ENCODE assay signal across 9 cellular contexts in genomic region chr12:55681142-55682077, GRCh38. TPM values are rescaled to one million over a fixed set of nuclear protein-coding genes. Genes with fewer than 3 reads are reported as not detected.
DNase-seq lines count a peak whose midpoint lies in the region; ATAC-seq, FAIRE-seq and TF ChIP-seq lines count a peak whose summit lies in the region.
"Had no signal": no experiment of that assay in that cellular context is flagged by ENCODE, and none has a peak within 500 bp of the region (broad histone marks: within the 10 kb centered on the region; RNA-seq: fewer than 3 reads in every experiment).

No MANE protein-coding gene starts in this region.

- 4% methylated on average over 17 of the region's 17 CpGs for WGBS in A549 (ENCODE audit: missing lambda C conversion rate)

- H3K4me3 ChIP-seq in A549 (peak overlapping the region; percentile 52), GM06990 (replicated peaks; ENCODE audit: low read depth, low read length) (no peak overlapping the region), bronchial epithelial cell (ENCODE audit: low read depth, low read length) (no peak overlapping the region), left lung (peak overlapping the region in 1 of 2 donors; percentile 34), tibial artery (peak overlapping the region; percentile 4 to 5)

- H3K9me3 ChIP-seq in A549 (no peaks in the 10 kb centered on the region), left lung (no peaks in the 10 kb centered on the region), tibial artery (no peaks in the 10 kb centered on the region)

- H3K27me3 ChIP-seq in GM06990 (replicated peaks; ENCODE audit: control insufficient read depth, insufficient read depth, low read length) (peaks cover 3% of the 10 kb centered on the region; the same call in 1 of the 2 replicates), bronchial epithelial cell (ENCODE audit: control insufficient read depth, insufficient read depth, low read length) (peaks cover 2% of the 10 kb centered on the region), left lung (peaks cover 0 to 11% of the 10 kb centered on the region in 2 donors), tibial artery (no peaks in the 10 kb centered on the region)

- peak; percentile 86 for TF ChIP-seq POLR2A in A549 (IDR thresholded peaks at IDR 0.05; ENCODE audit: low read length)

- H3K27ac ChIP-seq in A549, result peak overlapping the region; percentile 66 to 87
- H3K27ac ChIP-seq in left lung, result peak overlapping the region in 1 of 2 donors; percentile 50
- peak overlapping the region; percentile 23 to 49 for H3K27ac ChIP-seq in tibial artery

- TF ChIP-seq CTCF in A549 (IDR thresholded peaks at IDR 0.05) (peak; percentile 71), GM06990 (IDR thresholded peaks at IDR 0.05; ENCODE audit: insufficient read depth, low read length, poor library complexity, severe bottlenecking) (peak; percentile 6), bronchial epithelial cell (IDR thresholded peaks at IDR 0.05; ENCODE audit: insufficient read depth, low read length, severe bottlenecking) (peak; percentile 49), left lung (IDR thresholded peaks at IDR 0.05) (no peak), tibial artery (IDR thresholded peaks at IDR 0.05) (peak; percentile 29 to 36)

- FAIRE-seq in A549 (lab: Jason Lieb, UNC) (no peak), bronchial epithelial cell (lab: Jason Lieb, UNC) (no peak)

- POLR2A ChIA-PET in A549 (lab: Yijun Ruan, JAX), result interaction anchor here (1.0 to 1.3 kb wide), 6 partner anchors 25 to 48 kb away, joined by 3 to 11 read pairs (median 4); partner anchors contain the start of genes BLOC1S1 and CD63

- peak overlapping the region; percentile 85 for H3K4me2 ChIP-seq in A549

- intact Hi-C loops in left lung (cut with DNase I), result no loop called here
- intact Hi-C loops in tibial artery (cut with DNase I; ENCODE audit: low total_unique reads), result loop anchor here (5.0 kb wide), 2 partner anchors 41 to 56 kb away; partner anchors contain the start of gene RDH5

- TF ChIP-seq EP300 in A549 (IDR thresholded peaks at IDR 0.05), result no peak

- H3K36me3 ChIP-seq in GM06990 (ENCODE audit: control insufficient read depth, insufficient read depth, low read length) (no peaks in the 10 kb centered on the region), bronchial epithelial cell (ENCODE audit: control insufficient read depth, insufficient read depth, low read length) (no peaks in the 10 kb centered on the region), left lung (no peaks in the 10 kb centered on the region), tibial artery (peaks cover 16 to 20% (median 17%) of the 10 kb centered on the region in 3 donors)

- peak; percentile 90 to 92 for DNase-seq in A549 (ENCODE audit: low read depth in 1 of 2, low spot score in 1 of 2)
- no peak for DNase-seq in GM06990 (ENCODE audit: extremely low read depth, insufficient read length)
- peak; percentile 53 for DNase-seq in NCI-H524 treated with DMSO at 0.1 percent for 48 hours (lab: John Stamatoyannopoulos, UW)
- peak; percentile 57 for DNase-seq in bronchial epithelial cell (ENCODE audit: low read depth)
- peak; percentile 71 to 84 for DNase-seq in left lung
- DNase-seq in tibial artery, result peak; percentile 35 to 76
- no peak for DNase-seq in activated CD4-positive, CD25-positive, alpha-beta regulatory T cell treated with anti-CD3 and anti-CD28 coated beads, Interleukin-2, amount 50 U/mL, for 72 hours

- peak in 1 of 2 experiments; percentile 47; a peak in 3 of 5 replicates for TF ChIP-seq RAD21 in A549 (conservative IDR thresholded peaks at IDR 0.05 in 1 of 2, IDR thresholded peaks at IDR 0.05 in 1 of 2)

- ATAC-seq in A549, result peak; percentile 93 to 96
- ATAC-seq in left lung, result peak; percentile 89
- ATAC-seq in GM21526 (IDR thresholded peaks at IDR 0.05; ENCODE audit: low FRiP score, unreplicated experiment), result no peak

- H3K4me1 ChIP-seq in A549 (peaks cover 14% of the 10 kb centered on the region; the same call in 2 of the 3 replicates), left lung (peaks cover 0 to 31% of the 10 kb centered on the region in 2 donors), tibial artery (peaks cover 0 to 15% (median 11%) of the 10 kb centered on the region in 4 donors)

- CTCF ChIA-PET in A549 (lab: Yijun Ruan, JAX), result interaction anchor here (0.7 to 4.2 kb wide), 23 partner anchors 8 to 486 kb away, joined by 3 to 59 read pairs (median 5); partner anchors contain the start of genes BLOC1S1, OR10P1 and RDH5

TF ChIP-seq in A549, 52 proteins besides CTCF, POLR2A, EP300 and RAD21 (continues in another document):
- TF ChIP-seq BHLHE40 (IDR thresholded peaks at IDR 0.05; ENCODE audit: low read depth, low read length), result no peak
- TF ChIP-seq MAZ (IDR thresholded peaks at IDR 0.05; ENCODE audit: borderline replicate concordance, low read depth, low read length), result no peak
- no peak for TF ChIP-seq FOXS1 (CRISPR knock-in tag; IDR thresholded peaks at IDR 0.05)
- peak; percentile 50; the same call in 2 of the 3 replicates for TF ChIP-seq SMC3 (IDR thresholded peaks at IDR 0.05)
- TF ChIP-seq NPAS2 (CRISPR knock-in tag; IDR thresholded peaks at IDR 0.05; ENCODE audit: borderline replicate concordance), result no peak
- TF ChIP-seq PHF8 (IDR thresholded peaks at IDR 0.05; ENCODE audit: borderline replicate concordance, low read depth), result no peak
- peak; percentile 15 for TF ChIP-seq MAFK (IDR thresholded peaks at IDR 0.05; ENCODE audit: partially characterized antibody)
- TF ChIP-seq HES2 (IDR thresholded peaks at IDR 0.05), result no peak
- TF ChIP-seq PBX3 (IDR thresholded peaks at IDR 0.05), result no peak
- no peak for TF ChIP-seq HOXB13 (CRISPR knock-in tag; IDR thresholded peaks at IDR 0.05; ENCODE audit: low read depth)
- no peak for TF ChIP-seq E2F6 (IDR thresholded peaks at IDR 0.05; ENCODE audit: borderline replicate concordance, low read depth)
- TF ChIP-seq EHMT2 (IDR thresholded peaks at IDR 0.05; ENCODE audit: low read depth), result no peak

RNA-seq across cellular contexts. Expression of gene ITGA7, which starts 26.3 kb away (rescaled TPM):
- 1.1 and 1.4 TPM in 2 replicates for polyA plus RNA-seq in A549 (2011; rRNA removed)
- polyA plus RNA-seq in A549 (2012; cell fraction: cytosol; rRNA removed), result 0.66 and 1.2 TPM in 2 replicates
- polyA plus RNA-seq in A549 (2012; cell fraction: nucleus; rRNA removed), result 7.3 and 8.5 TPM in 2 replicates
- polyA plus RNA-seq in A549 (2017; fragmentation: RNase III; extraction: RNeasy Plus Mini Kit Qiagen cat#74134 plus additional on column Dnase treatment), result 1.7 to 2.0 TPM (median 1.9 TPM) in 3 replicates
- 1.5 and 2.8 TPM in 2 replicates for polyA minus RNA-seq in A549 (2011; rRNA and poly(A)+ RNA removed)
- 0.79 and 1.3 TPM in 2 replicates for total RNA-seq in bronchial epithelial cell
- 10 to 100 TPM; 22.4 to 62.4 TPM for total RNA-seq in left lung

RNA-seq across cellular contexts. Expression of gene BLOC1S1, which starts 34.4 kb away (rescaled TPM):
- polyA plus RNA-seq in A549 (2011; rRNA removed) (112 and 115 TPM in 2 replicates), A549 (2017; fragmentation: RNase III; extraction: RNeasy Plus Mini Kit Qiagen cat#74134 plus additional on column Dnase treatment) (129 to 138 TPM (median 134 TPM) in 3 replicates)
- 261 and 312 TPM in 2 replicates for polyA plus RNA-seq in A549 (2012; cell fraction: cytosol; rRNA removed)
- 103 and 115 TPM in 2 replicates for polyA plus RNA-seq in A549 (2012; cell fraction: nucleus; rRNA removed)
- 45.1 and 64.8 TPM in 2 replicates for polyA minus RNA-seq in A549 (2011; rRNA and poly(A)+ RNA removed)
- total RNA-seq in bronchial epithelial cell (64.5 and 89.1 TPM in 2 replicates), left lung (100 to 1,000 TPM; 114 to 123 TPM)

RNA-seq across cellular contexts. Expression of gene RDH5, which starts 38.8 kb away (rescaled TPM):
- polyA plus RNA-seq in A549 (2011; rRNA removed), result 8.1 and 9.1 TPM in 2 replicates
- polyA plus RNA-seq in A549 (2012; cell fraction: cytosol; rRNA removed), result 7.8 and 8.3 TPM in 2 replicates
- polyA plus RNA-seq in A549 (2012; cell fraction: nucleus; rRNA removed), result 28.7 and 33.2 TPM in 2 replicates
- polyA plus RNA-seq in A549 (2017; fragmentation: RNase III; extraction: RNeasy Plus Mini Kit Qiagen cat#74134 plus additional on column Dnase treatment), result 3.4 to 5.4 TPM (median 4.1 TPM) in 3 replicates
- polyA minus RNA-seq in A549 (2011; rRNA and poly(A)+ RNA removed), result 7.1 and 7.8 TPM in 2 replicates
- total RNA-seq in bronchial epithelial cell, result 1.1 and 2.3 TPM in 2 replicates
- total RNA-seq in left lung, result 1 to 10 TPM; 4.3 to 5.8 TPM

RNA-seq across cellular contexts. Expression of gene OR10P1, which starts 44.7 kb away (rescaled TPM):
- polyA plus RNA-seq in A549 (2011; rRNA removed), result not detected in 2 replicates
- not detected in 2 replicates for polyA plus RNA-seq in A549 (2012; cell fraction: cytosol; rRNA removed)
- not detected in 2 replicates for polyA plus RNA-seq in A549 (2012; cell fraction: nucleus; rRNA removed)
- not detected in 3 replicates for polyA plus RNA-seq in A549 (2017; fragmentation: RNase III; extraction: RNeasy Plus Mini Kit Qiagen cat#74134 plus additional on column Dnase treatment)
- not detected in 2 replicates for polyA minus RNA-seq in A549 (2011; rRNA and poly(A)+ RNA removed)
- total RNA-seq in bronchial epithelial cell, result not detected in 2 replicates
- not detected for total RNA-seq in left lung
- total RNA-seq: natural killer cell treated with Interleukin-12 subunit alpha and Interleukin-12 subunit beta and Interleukin-15 and Interleukin-18, amount 100 ng/mL, for 72 hours had no signal

RNA-seq across cellular contexts. Expression of gene CD63, which starts 47.4 kb away (rescaled TPM):
- polyA plus RNA-seq in A549 (2011; rRNA removed) (512 and 724 TPM in 2 replicates), A549 (2017; fragmentation: RNase III; extraction: RNeasy Plus Mini Kit Qiagen cat#74134 plus additional on column Dnase treatment) (493 to 547 TPM (median 530 TPM) in 3 replicates)
- polyA plus RNA-seq in A549 (2012; cell fraction: cytosol; rRNA removed), result 639 and 645 TPM in 2 replicates
- 264 and 317 TPM in 2 replicates for polyA plus RNA-seq in A549 (2012; cell fraction: nucleus; rRNA removed)
- polyA minus RNA-seq in A549 (2011; rRNA and poly(A)+ RNA removed), result 238 and 252 TPM in 2 replicates
- total RNA-seq in bronchial epithelial cell (1,301 and 1,307 TPM in 2 replicates), left lung (1,000 to 10,000 TPM; 1,639 to 1,766 TPM)

Comparison
In these comparisons a context has a peak if more than half of its experiments do, and no peak if none do; other contexts are left out.
1. DNase-seq: peak in A549 (2 of 2), NCI-H524 treated with DMSO at 0.1 percent for 48 hours (single experiment), bronchial epithelial cell (single experiment), left lung (2 of 2) and tibial artery (2 of 2); none in GM06990 (single experiment) and activated CD4-positive, CD25-positive, alpha-beta regulatory T cell treated with anti-CD3 and anti-CD28 coated beads, Interleukin-2, amount 50 U/mL, for 72 hours (single experiment).
2. H3K4me3 ChIP-seq: peak in A549 (single experiment) and tibial artery (2 of 2); none in GM06990 (single experiment) and bronchial epithelial cell (single experiment).
3. CTCF ChIP-seq: peak in A549 (single experiment), GM06990 (single experiment), bronchial epithelial cell (single experiment) and tibial artery (2 of 2); none in left lung (0 of 2).
4. RNA of gene ITGA7, which starts 26.3 kb away (total RNA-seq): 22.4 to 62.4 TPM in left lung; 0.79 to 1.3 TPM in bronchial epithelial cell; every median in the first group is over 10 times any median in the second.